ENCODE assay signal across 3 cellular contexts in the genomic region with DNA sequence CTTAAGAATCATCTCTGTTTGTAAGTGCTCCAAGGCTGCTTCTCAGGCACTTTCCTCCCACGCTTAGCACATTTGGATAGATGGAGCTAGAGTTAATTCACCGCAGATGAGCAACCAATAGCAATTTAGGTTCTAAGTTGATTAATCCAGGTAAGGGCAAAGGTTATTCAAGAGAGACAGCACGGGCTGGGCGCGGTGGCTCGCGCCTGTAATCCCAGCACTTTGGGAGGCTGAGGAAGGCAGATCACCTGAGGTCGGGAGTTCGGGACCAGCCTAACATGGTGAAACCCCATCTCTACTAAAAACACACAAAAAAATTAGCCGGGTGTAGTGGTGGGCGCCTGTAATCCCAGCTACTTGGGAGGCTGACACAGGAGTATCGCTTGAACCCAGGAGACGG. TPM values are rescaled to one million over a fixed set of nuclear protein-coding genes. Genes with fewer than 3 reads are reported as not detected.
"Had no signal": no experiment of that assay in that cellular context is flagged by ENCODE, and none has a peak within 500 bp of the region (broad histone marks: within the 10 kb centered on the region; RNA-seq: fewer than 3 reads in every experiment).

No MANE protein-coding gene starts in this region.

RNA-seq across cellular contexts. Expression of a gene that starts 54.5 kb away (rescaled TPM):
- total RNA-seq: left lobe of liver, lung microvascular endothelial cell, mesenteric fat pad had no signal
